In genomic region chr12:19053999-19054398, GRCh38 we compare ENCODE assay signal across 21 cellular contexts.
DNase-seq lines count a peak whose midpoint lies in the region; ATAC-seq, FAIRE-seq and TF ChIP-seq lines count a peak whose summit lies in the region.
"Had no signal": no experiment of that assay in that cellular context is flagged by ENCODE, and none has a peak within 500 bp of the region (broad histone marks: within the 10 kb centered on the region; RNA-seq: fewer than 3 reads in every experiment).

No MANE protein-coding gene starts in this region.

- in situ Hi-C loops in HepG2 (cut with HindIII; ENCODE audit: extremely low pct_ligation_motif_present, low pct_unique_long_range_greater_than_20kb) (no loop called here), K562 (cut with MboI) (no loop called here), GM23248 (cut with MboI) (no loop called here)

- no peak overlapping the region for H3K27ac ChIP-seq in HepG2 (ENCODE audit: extremely low read length, insufficient read depth, low read length)
- no peak overlapping the region for H3K27ac ChIP-seq in right lobe of liver
- no peak overlapping the region for H3K27ac ChIP-seq in K562 (ENCODE audit: extremely low read depth, low read depth, low read length)
- H3K27ac ChIP-seq in neural cell (ENCODE audit: low read length): peak overlapping the region; percentile 24
- no peak overlapping the region for H3K27ac ChIP-seq in GM23248
- H3K27ac ChIP-seq: 22Rv1; BLaER1 treated with 17β-estradiol and CSF1 and Interleukin-3, amounts not matched to agents 10 nM and 100 nM had no signal

- CTCF ChIA-PET in HepG2 (lab: Yijun Ruan, JAX; ENCODE audit: low intra/inter-chr PET ratio, low total read pairs): no interaction called here
- CTCF ChIA-PET in K562 (lab: Yijun Ruan, JAX; ENCODE audit: low intra/inter-chr PET ratio): no interaction called here

- H3K4me3 ChIP-seq in HepG2 (replicated peaks in 1 of 3; ENCODE audit: insufficient read depth in 1 of 3, low read depth in 2 of 3, low read length in 3 of 3) (no peak overlapping the region), right lobe of liver (no peak overlapping the region), K562 (no peak overlapping the region), neural cell (ENCODE audit: low read length) (no peak overlapping the region), GM23248 (no peak overlapping the region)
- H3K4me3 ChIP-seq: BLaER1 treated with 17β-estradiol and CSF1 and Interleukin-3, amounts not matched to agents 10 nM and 100 nM; HAP-1 had no signal

- no peaks in the 10 kb centered on the region for H3K9me2 ChIP-seq in neural cell (ENCODE audit: insufficient read depth, low read length)
- no peaks in the 10 kb centered on the region for H3K9me2 ChIP-seq in GM23248 (ENCODE audit: insufficient read depth)

- no peaks in the 10 kb centered on the region for H3K36me3 ChIP-seq in HepG2 (replicated peaks in 1 of 2; ENCODE audit: control insufficient read depth in 1 of 2, insufficient read depth in 2 of 2, low read length in 2 of 2)
- no peaks in the 10 kb centered on the region for H3K36me3 ChIP-seq in right lobe of liver
- H3K36me3 ChIP-seq in K562 (ENCODE audit: control insufficient read depth, insufficient read depth, low read length): no peaks in the 10 kb centered on the region
- H3K36me3 ChIP-seq in neural cell (ENCODE audit: insufficient read depth, low read length): no peaks in the 10 kb centered on the region
- H3K36me3 ChIP-seq in GM23248 (ENCODE audit: low read depth): no peaks in the 10 kb centered on the region
- H3K36me3 ChIP-seq: BE2C; BLaER1 treated with 17β-estradiol and CSF1 and Interleukin-3, amounts not matched to agents 10 nM and 100 nM; HAP-1 had no signal

- DNase-seq in HepG2 (ENCODE audit: low spot score): no peak
- DNase-seq in right lobe of liver: no peak
- no peak for DNase-seq in K562 (ENCODE audit: extremely low read depth in 1 of 4, low spot score in 3 of 4)
- DNase-seq in GM23248: no peak
- no peak for DNase-seq in activated CD4-positive, alpha-beta T cell treated with anti-CD3 and anti-CD28 coated beads, Interleukin-2, amount 50 U/mL, for 1 hour
- DNase-seq: ACHN; AML-193; BE2C; Calu3; CD4-positive, alpha-beta T cell; COR-L47; DMS53; DMS79 treated with DMSO at 0.1 percent for 48 hours; HFFc6 had no signal

- no peak for TF ChIP-seq RAD21 in HepG2 (CRISPR knock-in tag; IDR thresholded peaks at IDR 0.05)
- TF ChIP-seq RAD21 in K562 (CRISPR knock-in tag; conservative IDR thresholded peaks at IDR 0.05 in 1 of 2, IDR thresholded peaks at IDR 0.05 in 1 of 2): no peak
- TF ChIP-seq RAD21 in neural cell (conservative IDR thresholded peaks at IDR 0.05): no peak

- intact Hi-C loops in HepG2 (cut with micrococcal nuclease; ENCODE audit: unreplicated experiment) (no loop called here), right lobe of liver (cut with DNase I) (no loop called here), K562 (cut with micrococcal nuclease) (no loop called here)

- H3K27me3 ChIP-seq in HepG2 (ENCODE audit: control insufficient read depth in 1 of 2, insufficient read depth in 2 of 2, low read length in 2 of 2): no peaks in the 10 kb centered on the region
- H3K27me3 ChIP-seq in right lobe of liver: no peaks in the 10 kb centered on the region
- H3K27me3 ChIP-seq in K562 (ENCODE audit: control insufficient read depth in 2 of 2, insufficient read depth in 2 of 2, low read length in 2 of 2): no peaks in the 10 kb centered on the region
- H3K27me3 ChIP-seq in neural cell (ENCODE audit: insufficient read depth, low read depth, low read length): no peaks in the 10 kb centered on the region
- H3K27me3 ChIP-seq in GM23248 (replicated peaks; ENCODE audit: insufficient read depth): no peaks in the 10 kb centered on the region
- H3K27me3 ChIP-seq: BLaER1 treated with 17β-estradiol and CSF1 and Interleukin-3, amounts not matched to agents 10 nM and 100 nM had no signal

- no peak for FAIRE-seq in HepG2 (lab: Jason Lieb, UNC)
- no peak for FAIRE-seq in K562 (lab: Jason Lieb, UNC)
- FAIRE-seq: A204.1, GM12892, H54 had no signal

- TF ChIP-seq EP300 in HepG2 (IDR thresholded peaks at IDR 0.05; ENCODE audit: low read depth in 2 of 2, low read length in 2 of 2) (no peak), HepG2 (CRISPR knock-in tag; IDR thresholded peaks at IDR 0.05; ENCODE audit: borderline replicate concordance) (no peak), K562 (IDR thresholded peaks at IDR 0.05; ENCODE audit: low read length) (no peak), neural cell (conservative IDR thresholded peaks at IDR 0.05; ENCODE audit: poor library complexity, severe bottlenecking) (no peak)

- no peaks in the 10 kb centered on the region for H3K79me2 ChIP-seq in HepG2 (ENCODE audit: insufficient read depth, low read length)
- H3K79me2 ChIP-seq in K562 (ENCODE audit: control insufficient read depth, insufficient read depth, low read length): no peaks in the 10 kb centered on the region
- no peaks in the 10 kb centered on the region for H3K79me2 ChIP-seq in neural cell (replicated peaks; ENCODE audit: insufficient read depth, low read length)
- H3K79me2 ChIP-seq in GM23248 (ENCODE audit: insufficient read depth): no peaks in the 10 kb centered on the region

- H3K9ac ChIP-seq in HepG2 (ENCODE audit: insufficient read depth, low read depth, low read length): no peak overlapping the region
- H3K9ac ChIP-seq in K562 (ENCODE audit: insufficient read depth in 1 of 2, low read depth in 2 of 2, low read length in 2 of 2): no peak overlapping the region
- no peak overlapping the region for H3K9ac ChIP-seq in neural cell (ENCODE audit: low read length)
- no peak overlapping the region for H3K9ac ChIP-seq in GM23248
- H3K9ac ChIP-seq: BLaER1 treated with 17β-estradiol and CSF1 and Interleukin-3, amounts not matched to agents 10 nM and 100 nM had no signal

- H3K4me2 ChIP-seq in HepG2 (ENCODE audit: low read depth, low read length) (no peak overlapping the region), K562 (ENCODE audit: insufficient read depth, low read length) (no peak overlapping the region), neural cell (ENCODE audit: low read length) (no peak overlapping the region), GM23248 (ENCODE audit: unreplicated experiment) (no peak overlapping the region)
- H3K4me2 ChIP-seq: BLaER1 treated with 17β-estradiol and CSF1 and Interleukin-3, amounts not matched to agents 10 nM and 100 nM had no signal

- H2AFZ ChIP-seq in HepG2 (ENCODE audit: low read length) (no peak overlapping the region), K562 (ENCODE audit: low read depth, low read length) (no peak overlapping the region), neural cell (ENCODE audit: low read depth, low read length) (no peak overlapping the region), GM23248 (no peak overlapping the region)

- no peaks in the 10 kb centered on the region for H3K9me1 ChIP-seq in K562 (ENCODE audit: control insufficient read depth, insufficient read depth, low read length)

- POLR2A ChIA-PET in HepG2 (lab: Yijun Ruan, JAX) (no interaction called here), K562 (lab: Yijun Ruan, JAX) (no interaction called here)

- BruUV-seq in HepG2 (replicated peaks; lab: Mats Ljungman, UMichigan) (no TSS peak), K562 (replicated peaks; lab: Mats Ljungman, UMichigan) (no TSS peak)

- H3F3A ChIP-seq in neural cell (ENCODE audit: insufficient read depth, low read length, poor library complexity, severe bottlenecking): no peaks in the 10 kb centered on the region
- no peaks in the 10 kb centered on the region for H3F3A ChIP-seq in GM23248 (ENCODE audit: insufficient read depth)

- H4K20me1 ChIP-seq in HepG2 (ENCODE audit: insufficient read depth, low read length): no peaks in the 10 kb centered on the region
- H4K20me1 ChIP-seq in K562 (replicated peaks; ENCODE audit: control insufficient read depth, insufficient read depth, low read length): no peaks in the 10 kb centered on the region
- no peaks in the 10 kb centered on the region for H4K20me1 ChIP-seq in neural cell (ENCODE audit: insufficient read depth)
- no peaks in the 10 kb centered on the region for H4K20me1 ChIP-seq in GM23248 (ENCODE audit: insufficient read depth)
- H4K20me1 ChIP-seq: BLaER1 treated with 17β-estradiol and CSF1 and Interleukin-3, amounts not matched to agents 10 nM and 100 nM had no signal

- ATAC-seq in HepG2: no peak
- ATAC-seq in right lobe of liver: no peak
- ATAC-seq in K562: no peak

- peaks cover 8% of the 10 kb centered on the region for H3K4me1 ChIP-seq in HepG2 (ENCODE audit: insufficient read depth, low read length)
- peaks cover 0 to 2% (median 0%) of the 10 kb centered on the region in 4 donors for H3K4me1 ChIP-seq in right lobe of liver
- H3K4me1 ChIP-seq in K562 (replicated peaks in 1 of 2; ENCODE audit: control insufficient read depth in 2 of 2, insufficient read depth in 2 of 2, low read length in 2 of 2): no peaks in the 10 kb centered on the region
- no peaks in the 10 kb centered on the region; the same call in 1 of the 2 replicates for H3K4me1 ChIP-seq in GM23248 (ENCODE audit: insufficient read depth)
- H3K4me1 ChIP-seq: BE2C; BLaER1 treated with 17β-estradiol and CSF1 and Interleukin-3, amounts not matched to agents 10 nM and 100 nM had no signal

- TF ChIP-seq POLR2A in HepG2 (IDR thresholded peaks at IDR 0.05; ENCODE audit: insufficient read depth in 1 of 2, low read depth in 2 of 2, low read length in 2 of 2) (no peak), right lobe of liver (IDR thresholded peaks at IDR 0.05) (no peak), K562 (conservative IDR thresholded peaks at IDR 0.05) (no peak)

- WGBS in HepG2 (ENCODE audit: low lambda C conversion rate): 0% methylated on average over 1 of the region's 1 CpG
- WGBS in right lobe of liver (ENCODE audit: insufficient coverage, low coverage, low lambda C conversion rate, missing lambda C conversion rate): 93% methylated on average over 1 of the region's 1 CpG
- WGBS in K562 (ENCODE audit: insufficient coverage, low coverage, missing lambda C conversion rate): 33% methylated on average over 1 of the region's 1 CpG
- 92 to 97% methylated on average over 1 of the region's 1 CpG for WGBS in GM23248 (ENCODE audit: low coverage in 1 of 2, low lambda C conversion rate in 2 of 2, missing lambda C conversion rate in 2 of 2), 2 experiments

- TF ChIP-seq CTCF in HepG2 (CRISPR knock-in tag; IDR thresholded peaks at IDR 0.05) (no peak), right lobe of liver (IDR thresholded peaks at IDR 0.05) (no peak), K562 (IDR thresholded peaks at IDR 0.05 in 2 of 3, conservative IDR thresholded peaks at IDR 0.05 in 1 of 3; ENCODE audit: insufficient read depth in 2 of 3, low read depth in 1 of 3, low read length in 3 of 3) (no peak), neural cell (IDR thresholded peaks at IDR 0.05; ENCODE audit: poor library complexity, severe bottlenecking) (no peak)

- no peaks in the 10 kb centered on the region for H3K9me3 ChIP-seq in HepG2 (ENCODE audit: low read length)
- no peaks in the 10 kb centered on the region for H3K9me3 ChIP-seq in right lobe of liver
- H3K9me3 ChIP-seq in K562 (replicated peaks; ENCODE audit: control insufficient read depth, insufficient read depth, low read depth, low read length): no peaks in the 10 kb centered on the region
- no peaks in the 10 kb centered on the region for H3K9me3 ChIP-seq in neural cell (ENCODE audit: low read length)
- H3K9me3 ChIP-seq in GM23248 (ENCODE audit: low read depth): no peaks in the 10 kb centered on the region
- H3K9me3 ChIP-seq: BE2C, HAP-1 had no signal

TF ChIP-seq in K562, 482 proteins besides CTCF, POLR2A, EP300 and RAD21 (continues in another document):
- TF ChIP-seq C11orf30 (IDR thresholded peaks at IDR 0.05; ENCODE audit: low read depth): peak; percentile 54

Comparison
In these comparisons a context has a peak if more than half of its experiments do, and no peak if none do; other contexts are left out.
1. Of the 241 proteins assayed by ChIP-seq in both HepG2 and K562: peak only in HepG2: none; only in K562: MAFG; in both: MAFF and MAFK; in neither: 238.